1 cellular context compared by ENCODE assay signal in the genomic region with DNA sequence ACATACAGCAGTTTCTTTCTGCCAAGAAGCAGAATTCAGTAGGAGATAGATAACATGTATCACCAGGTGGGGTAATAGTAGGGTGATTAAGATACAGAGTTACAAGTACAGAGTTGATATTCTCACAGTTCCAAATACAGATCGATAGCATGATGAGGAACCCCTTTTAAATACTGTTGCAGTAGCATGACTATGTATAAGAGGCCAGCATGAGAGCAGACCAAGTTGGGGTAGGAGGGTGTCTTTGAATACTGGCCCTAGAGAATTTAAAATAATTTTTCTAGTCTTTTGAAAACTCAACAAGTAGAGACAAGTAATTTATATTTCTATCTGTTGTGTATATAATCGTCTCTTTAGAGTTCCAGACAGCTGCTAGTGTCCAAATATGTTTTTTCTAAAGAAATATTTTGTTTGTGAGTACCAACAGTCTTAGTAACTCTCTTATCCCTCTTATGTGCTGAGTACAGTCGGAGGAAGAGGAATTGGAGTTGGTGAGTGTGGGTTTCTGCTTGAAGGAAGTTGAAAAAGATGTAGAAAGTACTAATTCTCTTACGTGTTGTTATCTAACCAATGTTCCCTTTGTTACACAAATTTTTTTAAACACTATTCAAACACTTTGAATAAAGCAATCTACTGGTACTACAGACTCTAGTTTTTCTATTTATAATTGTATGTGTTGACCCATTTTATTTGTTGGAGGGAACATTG.
TF ChIP-seq lines count a peak whose summit lies in the region.

No MANE protein-coding gene starts in this region.

TF ChIP-seq in IMR-90, 13 proteins besides CTCF, POLR2A, EP300 and RAD21:
- no peak for TF ChIP-seq NFE2L2 (IDR thresholded peaks at IDR 0.05; ENCODE audit: low read depth, low read length)
- TF ChIP-seq MAFK (IDR thresholded peaks at IDR 0.05; ENCODE audit: low read depth, low read length) = no peak
- TF ChIP-seq MXI1 (IDR thresholded peaks at IDR 0.05; ENCODE audit: borderline replicate concordance, low read depth, low read length) = no peak
- TF ChIP-seq, protein P1, sequence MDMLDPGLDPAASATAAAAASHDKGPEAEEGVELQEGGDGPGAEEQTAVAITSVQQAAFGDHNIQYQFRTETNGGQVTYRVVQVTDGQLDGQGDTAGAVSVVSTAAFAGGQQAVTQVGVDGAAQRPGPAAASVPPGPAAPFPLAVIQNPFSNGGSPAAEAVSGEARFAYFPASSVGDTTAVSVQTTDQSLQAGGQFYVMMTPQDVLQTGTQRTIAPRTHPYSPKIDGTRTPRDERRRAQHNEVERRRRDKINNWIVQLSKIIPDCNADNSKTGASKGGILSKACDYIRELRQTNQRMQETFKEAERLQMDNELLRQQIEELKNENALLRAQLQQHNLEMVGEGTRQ (IDR thresholded peaks at IDR 0.05; ENCODE audit: low read depth, low read length) = no peak
- no peak for TF ChIP-seq CEBPB (IDR thresholded peaks at IDR 0.05; ENCODE audit: low read depth, low read length)
- TF ChIP-seq RCOR1 (IDR thresholded peaks at IDR 0.05; ENCODE audit: insufficient replicate concordance, low read length) = no peak
- TF ChIP-seq, protein P2, sequence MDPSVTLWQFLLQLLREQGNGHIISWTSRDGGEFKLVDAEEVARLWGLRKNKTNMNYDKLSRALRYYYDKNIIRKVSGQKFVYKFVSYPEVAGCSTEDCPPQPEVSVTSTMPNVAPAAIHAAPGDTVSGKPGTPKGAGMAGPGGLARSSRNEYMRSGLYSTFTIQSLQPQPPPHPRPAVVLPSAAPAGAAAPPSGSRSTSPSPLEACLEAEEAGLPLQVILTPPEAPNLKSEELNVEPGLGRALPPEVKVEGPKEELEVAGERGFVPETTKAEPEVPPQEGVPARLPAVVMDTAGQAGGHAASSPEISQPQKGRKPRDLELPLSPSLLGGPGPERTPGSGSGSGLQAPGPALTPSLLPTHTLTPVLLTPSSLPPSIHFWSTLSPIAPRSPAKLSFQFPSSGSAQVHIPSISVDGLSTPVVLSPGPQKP (IDR thresholded peaks at IDR 0.05; ENCODE audit: borderline replicate concordance, low read depth, low read length) = no peak
- no peak for TF ChIP-seq FOS (IDR thresholded peaks at IDR 0.05; ENCODE audit: low read depth, low read length)
